In genomic region chr17:20234266-20234665, GRCh38 we compare ENCODE assay signal across 11 cellular contexts.
DNase-seq lines count a peak whose midpoint lies in the region; ATAC-seq and TF ChIP-seq lines count a peak whose summit lies in the region.
"Had no signal": no experiment of that assay in that cellular context is flagged by ENCODE, and none has a peak within 500 bp of the region (broad histone marks: within the 10 kb centered on the region; RNA-seq: fewer than 3 reads in every experiment).

No MANE protein-coding gene starts in this region.

- in situ Hi-C loops in brain microvascular endothelial cell (cut with HindIII; ENCODE audit: low pct_ligation_motif_present, low sequenced_read_pairs), result no loop called here

- POLR2A ChIA-PET in activated CD4-positive, alpha-beta T cell treated with anti-CD3 and anti-CD28 coated beads, Interleukin-2, amount 10 ng/mL, durations not matched to agents 7 days and 5 days (lab: Charles Lee), result interaction anchor here (0.6 kb wide), 1 partner anchor 248 kb away, joined by 3 read pairs; no protein-coding TSS in a partner anchor

- TF ChIP-seq CTCF in brain microvascular endothelial cell (IDR thresholded peaks at IDR 0.05; ENCODE audit: low read depth, low read length, missing control alignments), result no peak

- no peak overlapping the region for H3K27ac ChIP-seq in brain microvascular endothelial cell
- H3K27ac ChIP-seq: ascending aorta had no signal

- H3K36me3 Mint-ChIP-seq in activated CD4-positive, alpha-beta T cell treated with anti-CD3 and anti-CD28 coated beads, Interleukin-2, amount 10 ng/mL, durations not matched to agents 7 days and 5 days (ENCODE audit: low read depth), result peaks cover 8% of the 10 kb centered on the region
- peaks cover 13% of the 10 kb centered on the region for H3K36me3 Mint-ChIP-seq in activated naive CD8-positive, alpha-beta T cell treated with anti-CD3 and anti-CD28 coated beads for 36 hours

- peaks cover 6% of the 10 kb centered on the region for H3K9me3 Mint-ChIP-seq in activated CD4-positive, alpha-beta T cell treated with anti-CD3 and anti-CD28 coated beads, Interleukin-2, amount 10 ng/mL, durations not matched to agents 7 days and 5 days
- H3K9me3 Mint-ChIP-seq in activated naive CD8-positive, alpha-beta T cell treated with anti-CD3 and anti-CD28 coated beads for 36 hours, result peaks cover 9% of the 10 kb centered on the region

- intact Hi-C loops in left colon (cut with DNase I, micrococcal nuclease), result no loop called here

- ATAC-seq in GM18867 (IDR thresholded peaks at IDR 0.05; ENCODE audit: unreplicated experiment), result peak; percentile 92
- no peak for ATAC-seq in left colon
- no peak for ATAC-seq in HG02938 (IDR thresholded peaks at IDR 0.05; ENCODE audit: unreplicated experiment)
- ATAC-seq in HG02759 (IDR thresholded peaks at IDR 0.05; ENCODE audit: unreplicated experiment), result no peak

- DNase-seq in activated CD4-positive, alpha-beta T cell treated with anti-CD3 and anti-CD28 coated beads, Interleukin-2, amount 10 ng/mL, durations not matched to agents 7 days and 5 days, result peak; percentile 83
- peak; percentile 67 for DNase-seq in activated naive CD8-positive, alpha-beta T cell treated with anti-CD3 and anti-CD28 coated beads for 36 hours
- DNase-seq in stimulated activated CD8-positive, alpha-beta memory T cell treated with anti-CD3 and anti-CD28 coated beads, Interleukin-12 subunit alpha, Interleukin-12 subunit beta, amount 100 ng/mL, for 1 hour (ENCODE audit: low read depth), result peak; percentile 11
- no peak for DNase-seq in left colon
- no peak for DNase-seq in brain microvascular endothelial cell
- DNase-seq: BE2C, NCI-H1105 treated with DMSO at 0.1 percent for 48 hours had no signal

- H3K27me3 Mint-ChIP-seq in activated CD4-positive, alpha-beta T cell treated with anti-CD3 and anti-CD28 coated beads, Interleukin-2, amount 10 ng/mL, durations not matched to agents 7 days and 5 days, result no peaks in the 10 kb centered on the region
- H3K27me3 Mint-ChIP-seq in activated naive CD8-positive, alpha-beta T cell treated with anti-CD3 and anti-CD28 coated beads for 36 hours, result no peaks in the 10 kb centered on the region

- H3K27me3 ChIP-seq in brain microvascular endothelial cell (replicated peaks), result no peaks in the 10 kb centered on the region
- H3K27me3 ChIP-seq: ascending aorta, BE2C had no signal

- CTCF ChIA-PET in activated CD4-positive, alpha-beta T cell treated with anti-CD3 and anti-CD28 coated beads, Interleukin-2, amount 10 ng/mL, durations not matched to agents 7 days and 5 days (lab: Charles Lee), result interaction anchor here (0.8 to 3.6 kb wide), 3 partner anchors 7 to 41 kb away, joined by 3 to 14 read pairs (median 4); no protein-coding TSS in a partner anchor

- H3K27ac Mint-ChIP-seq in activated CD4-positive, alpha-beta T cell treated with anti-CD3 and anti-CD28 coated beads, Interleukin-2, amount 10 ng/mL, durations not matched to agents 7 days and 5 days, result peak overlapping the region; percentile 90
- H3K27ac Mint-ChIP-seq in activated naive CD8-positive, alpha-beta T cell treated with anti-CD3 and anti-CD28 coated beads for 36 hours, result peak overlapping the region; percentile 86

- no peak overlapping the region for H3K4me3 ChIP-seq in brain microvascular endothelial cell (ENCODE audit: low read depth, low read length)
- H3K4me3 ChIP-seq: ascending aorta had no signal

- peak overlapping the region; percentile 52 for H3K4me3 Mint-ChIP-seq in activated CD4-positive, alpha-beta T cell treated with anti-CD3 and anti-CD28 coated beads, Interleukin-2, amount 10 ng/mL, durations not matched to agents 7 days and 5 days
- peak overlapping the region; percentile 36 for H3K4me3 Mint-ChIP-seq in activated naive CD8-positive, alpha-beta T cell treated with anti-CD3 and anti-CD28 coated beads for 36 hours

- H3K36me3 ChIP-seq in brain microvascular endothelial cell (replicated peaks), result no peaks in the 10 kb centered on the region
- H3K36me3 ChIP-seq: BE2C had no signal

- peaks cover 45% of the 10 kb centered on the region for H3K4me1 Mint-ChIP-seq in activated CD4-positive, alpha-beta T cell treated with anti-CD3 and anti-CD28 coated beads, Interleukin-2, amount 10 ng/mL, durations not matched to agents 7 days and 5 days
- peaks cover 37% of the 10 kb centered on the region for H3K4me1 Mint-ChIP-seq in activated naive CD8-positive, alpha-beta T cell treated with anti-CD3 and anti-CD28 coated beads for 36 hours

Comparison
In these comparisons a context has a peak if more than half of its experiments do, and no peak if none do; other contexts are left out.
1. DNase-seq: peak in activated CD4-positive, alpha-beta T cell treated with anti-CD3 and anti-CD28 coated beads, Interleukin-2, amount 10 ng/mL, durations not matched to agents 7 days and 5 days (single experiment), activated naive CD8-positive, alpha-beta T cell treated with anti-CD3 and anti-CD28 coated beads for 36 hours (single experiment) and stimulated activated CD8-positive, alpha-beta memory T cell treated with anti-CD3 and anti-CD28 coated beads, Interleukin-12 subunit alpha, Interleukin-12 subunit beta, amount 100 ng/mL, for 1 hour (single experiment); none in left colon (0 of 2) and brain microvascular endothelial cell (single experiment).